1 cellular context compared by ENCODE assay signal in genomic region chr10:71232089-71232998, GRCh38.
TF ChIP-seq lines count a peak whose summit lies in the region.

No MANE protein-coding gene starts in this region.

TF ChIP-seq in HEK293, 187 proteins besides CTCF, POLR2A, EP300 and RAD21 (continued from another document):
- TF ChIP-seq, protein P1, sequence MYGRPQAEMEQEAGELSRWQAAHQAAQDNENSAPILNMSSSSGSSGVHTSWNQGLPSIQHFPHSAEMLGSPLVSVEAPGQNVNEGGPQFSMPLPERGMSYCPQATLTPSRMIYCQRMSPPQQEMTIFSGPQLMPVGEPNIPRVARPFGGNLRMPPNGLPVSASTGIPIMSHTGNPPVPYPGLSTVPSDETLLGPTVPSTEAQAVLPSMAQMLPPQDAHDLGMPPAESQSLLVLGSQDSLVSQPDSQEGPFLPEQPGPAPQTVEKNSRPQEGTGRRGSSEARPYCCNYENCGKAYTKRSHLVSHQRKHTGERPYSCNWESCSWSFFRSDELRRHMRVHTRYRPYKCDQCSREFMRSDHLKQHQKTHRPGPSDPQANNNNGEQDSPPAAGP (tag by site-specific recombination; IDR thresholded peaks at IDR 0.05) = peak; percentile 80
- TF ChIP-seq ZBTB20 (tag by site-specific recombination; IDR thresholded peaks at IDR 0.05) (peak; percentile 89), ZNF692 (tag by site-specific recombination; IDR thresholded peaks at IDR 0.05) (peak; percentile 83)
- TF ChIP-seq, protein P2, sequence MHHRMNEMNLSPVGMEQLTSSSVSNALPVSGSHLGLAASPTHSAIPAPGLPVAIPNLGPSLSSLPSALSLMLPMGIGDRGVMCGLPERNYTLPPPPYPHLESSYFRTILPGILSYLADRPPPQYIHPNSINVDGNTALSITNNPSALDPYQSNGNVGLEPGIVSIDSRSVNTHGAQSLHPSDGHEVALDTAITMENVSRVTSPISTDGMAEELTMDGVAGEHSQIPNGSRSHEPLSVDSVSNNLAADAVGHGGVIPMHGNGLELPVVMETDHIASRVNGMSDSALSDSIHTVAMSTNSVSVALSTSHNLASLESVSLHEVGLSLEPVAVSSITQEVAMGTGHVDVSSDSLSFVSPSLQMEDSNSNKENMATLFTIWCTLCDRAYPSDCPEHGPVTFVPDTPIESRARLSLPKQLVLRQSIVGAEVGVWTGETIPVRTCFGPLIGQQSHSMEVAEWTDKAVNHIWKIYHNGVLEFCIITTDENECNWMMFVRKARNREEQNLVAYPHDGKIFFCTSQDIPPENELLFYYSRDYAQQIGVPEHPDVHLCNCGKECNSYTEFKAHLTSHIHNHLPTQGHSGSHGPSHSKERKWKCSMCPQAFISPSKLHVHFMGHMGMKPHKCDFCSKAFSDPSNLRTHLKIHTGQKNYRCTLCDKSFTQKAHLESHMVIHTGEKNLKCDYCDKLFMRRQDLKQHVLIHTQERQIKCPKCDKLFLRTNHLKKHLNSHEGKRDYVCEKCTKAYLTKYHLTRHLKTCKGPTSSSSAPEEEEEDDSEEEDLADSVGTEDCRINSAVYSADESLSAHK (tag by site-specific recombination; IDR thresholded peaks at IDR 0.05) = peak; percentile 92
- TF ChIP-seq, protein P3, sequence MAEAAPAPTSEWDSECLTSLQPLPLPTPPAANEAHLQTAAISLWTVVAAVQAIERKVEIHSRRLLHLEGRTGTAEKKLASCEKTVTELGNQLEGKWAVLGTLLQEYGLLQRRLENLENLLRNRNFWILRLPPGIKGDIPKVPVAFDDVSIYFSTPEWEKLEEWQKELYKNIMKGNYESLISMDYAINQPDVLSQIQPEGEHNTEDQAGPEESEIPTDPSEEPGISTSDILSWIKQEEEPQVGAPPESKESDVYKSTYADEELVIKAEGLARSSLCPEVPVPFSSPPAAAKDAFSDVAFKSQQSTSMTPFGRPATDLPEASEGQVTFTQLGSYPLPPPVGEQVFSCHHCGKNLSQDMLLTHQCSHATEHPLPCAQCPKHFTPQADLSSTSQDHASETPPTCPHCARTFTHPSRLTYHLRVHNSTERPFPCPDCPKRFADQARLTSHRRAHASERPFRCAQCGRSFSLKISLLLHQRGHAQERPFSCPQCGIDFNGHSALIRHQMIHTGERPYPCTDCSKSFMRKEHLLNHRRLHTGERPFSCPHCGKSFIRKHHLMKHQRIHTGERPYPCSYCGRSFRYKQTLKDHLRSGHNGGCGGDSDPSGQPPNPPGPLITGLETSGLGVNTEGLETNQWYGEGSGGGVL (tag by site-specific recombination; IDR thresholded peaks at IDR 0.05) = peak; percentile 84
